In the genomic region with DNA sequence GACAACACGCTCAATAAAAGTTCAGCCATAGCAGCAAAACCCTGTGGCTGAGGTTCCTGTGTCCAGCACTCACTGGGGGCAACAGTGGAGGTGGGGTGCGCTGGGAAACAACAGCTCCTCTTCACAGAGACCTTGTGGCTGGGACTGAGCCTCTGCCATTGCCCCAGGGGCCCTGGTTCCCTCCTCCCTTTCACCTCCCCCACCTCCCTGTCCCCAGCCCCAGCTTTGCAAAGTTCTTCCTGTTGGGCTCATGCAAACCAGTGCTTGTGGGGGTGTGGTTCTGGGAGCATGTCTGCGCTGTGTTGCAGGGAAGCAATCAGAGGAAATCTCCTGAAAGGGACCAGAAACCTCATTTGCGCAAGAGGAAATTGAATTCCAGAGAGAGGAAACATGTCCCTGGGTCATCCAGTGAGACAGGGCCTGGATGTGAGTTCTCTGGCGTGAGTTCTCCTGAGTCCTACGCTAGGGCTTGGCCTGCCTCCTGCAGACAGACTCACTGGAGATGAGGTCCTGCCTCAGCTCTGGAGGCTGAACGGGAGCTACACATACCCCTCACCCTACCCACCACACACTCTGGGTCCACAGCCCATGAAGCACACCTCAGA, we compare ENCODE assay signal across 21 cellular contexts. TPM values are rescaled to one million over a fixed set of nuclear protein-coding genes. Genes with fewer than 3 reads are reported as not detected.
"Had no signal": no experiment of that assay in that cellular context is flagged by ENCODE, and none has a peak within 500 bp of the region (broad histone marks: within the 10 kb centered on the region; RNA-seq: fewer than 3 reads in every experiment).

No MANE protein-coding gene starts in this region.

- DNase-seq: activated CD4-positive, alpha-beta memory T cell treated with anti-CD3 and anti-CD28 coated beads, Interleukin-2, amount 10 ng/mL, durations not matched to agents 7 days and 5 days; activated CD4-positive, alpha-beta T cell treated with anti-CD3 and anti-CD28 coated beads for 48 hours; activated CD4-positive, CD25-positive, alpha-beta regulatory T cell; activated CD8-positive, alpha-beta memory T cell treated with anti-CD3 and anti-CD28 coated beads, Interleukin-2, amount 10 ng/mL, durations not matched to agents 7 days and 5 days; activated naive CD4-positive, alpha-beta T cell treated with Interleukin-2 at 50 U/mL for 16 hours; anterior cingulate cortex; foreskin melanocyte; kidney glomerular epithelial cell; mesenchymal stem cell; natural killer cell; T-cell had no signal

- H3K27me3 Mint-ChIP-seq: activated CD8-positive, alpha-beta memory T cell treated with anti-CD3 and anti-CD28 coated beads, Interleukin-2, amount 10 ng/mL, durations not matched to agents 7 days and 5 days; activated T-helper 17 cell treated with anti-CD3 and anti-CD28 coated beads, Interleukin-2, amount 50 U/mL, for 72 hours; central memory CD8-positive, alpha-beta T cell; stimulated activated naive CD8-positive, alpha-beta T cell treated with anti-CD3 and anti-CD28 coated beads, Interleukin-15, Interleukin-2, amounts not matched to agents 100 ng/mL and 50 ng/mL, for 24 hours had no signal

- H3K36me3 Mint-ChIP-seq: activated CD8-positive, alpha-beta memory T cell treated with anti-CD3 and anti-CD28 coated beads, Interleukin-2, amount 10 ng/mL, durations not matched to agents 7 days and 5 days; brain; natural killer cell; T-cell had no signal

- H3K4me1 ChIP-seq: colonic mucosa, pancreas, tibial nerve had no signal

- H3K4me3 Mint-ChIP-seq: activated CD4-positive, alpha-beta memory T cell treated with anti-CD3 and anti-CD28 coated beads, Interleukin-2, amount 10 ng/mL, durations not matched to agents 7 days and 5 days; activated CD8-positive, alpha-beta memory T cell treated with anti-CD3 and anti-CD28 coated beads, Interleukin-2, amount 10 ng/mL, durations not matched to agents 7 days and 5 days; activated T-helper 17 cell treated with anti-CD3 and anti-CD28 coated beads, Interleukin-2, amount 50 U/mL, for 72 hours; brain; central memory CD8-positive, alpha-beta T cell; natural killer cell; stimulated activated naive CD8-positive, alpha-beta T cell treated with anti-CD3 and anti-CD28 coated beads, Interleukin-15, Interleukin-2, amounts not matched to agents 100 ng/mL and 50 ng/mL, for 24 hours; T-cell had no signal

- H3K27ac ChIP-seq: colonic mucosa, pancreas, tibial nerve had no signal

- H3K9me3 ChIP-seq: colonic mucosa, pancreas, tibial nerve had no signal

- H3K4me1 Mint-ChIP-seq: activated CD4-positive, alpha-beta memory T cell treated with anti-CD3 and anti-CD28 coated beads, Interleukin-2, amount 10 ng/mL, durations not matched to agents 7 days and 5 days; activated CD8-positive, alpha-beta memory T cell treated with anti-CD3 and anti-CD28 coated beads, Interleukin-2, amount 10 ng/mL, durations not matched to agents 7 days and 5 days; activated T-helper 17 cell treated with anti-CD3 and anti-CD28 coated beads, Interleukin-2, amount 50 U/mL, for 72 hours; central memory CD8-positive, alpha-beta T cell; natural killer cell; T-cell had no signal

- H3K27ac Mint-ChIP-seq: activated CD4-positive, alpha-beta memory T cell treated with anti-CD3 and anti-CD28 coated beads, Interleukin-2, amount 10 ng/mL, durations not matched to agents 7 days and 5 days; activated CD8-positive, alpha-beta memory T cell treated with anti-CD3 and anti-CD28 coated beads, Interleukin-2, amount 10 ng/mL, durations not matched to agents 7 days and 5 days; activated T-helper 17 cell treated with anti-CD3 and anti-CD28 coated beads, Interleukin-2, amount 50 U/mL, for 72 hours; brain; natural killer cell; stimulated activated naive CD8-positive, alpha-beta T cell treated with anti-CD3 and anti-CD28 coated beads, Interleukin-15, Interleukin-2, amounts not matched to agents 100 ng/mL and 50 ng/mL, for 24 hours; T-cell had no signal

- FAIRE-seq: pancreas, urothelium cell line had no signal

- H3K9me3 Mint-ChIP-seq: activated CD4-positive, alpha-beta memory T cell treated with anti-CD3 and anti-CD28 coated beads, Interleukin-2, amount 10 ng/mL, durations not matched to agents 7 days and 5 days; activated T-helper 17 cell treated with anti-CD3 and anti-CD28 coated beads, Interleukin-2, amount 50 U/mL, for 72 hours; central memory CD8-positive, alpha-beta T cell; natural killer cell; stimulated activated naive CD8-positive, alpha-beta T cell treated with anti-CD3 and anti-CD28 coated beads, Interleukin-15, Interleukin-2, amounts not matched to agents 100 ng/mL and 50 ng/mL, for 24 hours; T-cell had no signal

- H3K36me3 ChIP-seq: colonic mucosa, pancreas, tibial nerve had no signal

- H3K4me3 ChIP-seq: colonic mucosa, pancreas, tibial nerve had no signal

- H3K27me3 ChIP-seq: colonic mucosa, tibial nerve had no signal

RNA-seq across cellular contexts. Expression of gene FATE1, which starts 7.4 kb away (rescaled TPM):
- total RNA-seq: activated CD4-positive, alpha-beta memory T cell treated with anti-CD3 and anti-CD28 coated beads, Interleukin-2, amount 10 ng/mL, durations not matched to agents 7 days and 5 days; activated CD8-positive, alpha-beta memory T cell treated with anti-CD3 and anti-CD28 coated beads, Interleukin-2, amount 10 ng/mL, durations not matched to agents 7 days and 5 days; activated T-helper 17 cell treated with anti-CD3 and anti-CD28 coated beads, Interleukin-2, amount 50 U/mL, for 72 hours; colonic mucosa; natural killer cell; pancreas; renal cortical epithelial cell; T-cell; tibial nerve had no signal

RNA-seq across cellular contexts. Expression of gene CNGA2, which starts 11.3 kb away (rescaled TPM):
- total RNA-seq: activated CD4-positive, alpha-beta memory T cell treated with anti-CD3 and anti-CD28 coated beads, Interleukin-2, amount 10 ng/mL, durations not matched to agents 7 days and 5 days; activated CD8-positive, alpha-beta memory T cell treated with anti-CD3 and anti-CD28 coated beads, Interleukin-2, amount 10 ng/mL, durations not matched to agents 7 days and 5 days; activated T-helper 17 cell treated with anti-CD3 and anti-CD28 coated beads, Interleukin-2, amount 50 U/mL, for 72 hours; colonic mucosa; lower leg skin; natural killer cell; pancreas; renal cortical epithelial cell; T-cell; tibial nerve had no signal

RNA-seq across cellular contexts. Expression of gene PRRG3, which starts 28.0 kb away (rescaled TPM):
- total RNA-seq: activated CD4-positive, alpha-beta memory T cell treated with anti-CD3 and anti-CD28 coated beads, Interleukin-2, amount 10 ng/mL, durations not matched to agents 7 days and 5 days; activated CD8-positive, alpha-beta memory T cell treated with anti-CD3 and anti-CD28 coated beads, Interleukin-2, amount 10 ng/mL, durations not matched to agents 7 days and 5 days; activated T-helper 17 cell treated with anti-CD3 and anti-CD28 coated beads, Interleukin-2, amount 50 U/mL, for 72 hours; natural killer cell; renal cortical epithelial cell; T-cell had no signal
